In the genomic region with DNA sequence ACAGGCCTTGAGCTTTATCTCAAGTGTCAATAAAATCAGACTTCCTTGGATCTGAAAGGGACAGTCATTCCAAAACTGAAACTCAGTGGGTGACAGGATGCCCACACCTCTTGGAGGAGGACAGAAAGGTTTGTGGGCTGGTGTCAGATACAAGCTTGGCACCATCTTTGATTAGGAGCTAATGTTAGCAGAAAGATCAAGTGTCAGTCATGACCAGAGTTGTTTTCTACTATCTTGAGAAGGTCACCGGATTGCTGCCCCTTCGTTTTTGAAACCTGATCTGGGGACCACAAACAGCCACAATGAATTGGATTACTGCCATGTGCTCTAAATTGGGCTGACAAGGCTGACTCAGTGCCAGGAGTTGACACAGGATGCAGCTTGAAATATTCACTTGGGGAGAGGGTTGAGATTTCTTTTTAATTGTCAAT, we compare ENCODE assay signal across 8 cellular contexts.
DNase-seq lines count a peak whose midpoint lies in the region; ATAC-seq, FAIRE-seq and TF ChIP-seq lines count a peak whose summit lies in the region.

No MANE protein-coding gene starts in this region.

- peak; percentile 62 for ATAC-seq in GM21367 (IDR thresholded peaks at IDR 0.05; ENCODE audit: unreplicated experiment)
- ATAC-seq in activated naive CD8-positive, alpha-beta T cell treated with anti-CD3 and anti-CD28 coated beads, Interleukin-2, amount 50 U/mL, for 24 hours, result peak; percentile 90
- no peak for ATAC-seq in lung (ENCODE audit: insufficient read depth, low FRiP score)
- no peak for ATAC-seq in HG03045 (IDR thresholded peaks at IDR 0.05; ENCODE audit: unreplicated experiment)

- no peaks in the 10 kb centered on the region for H3K9me3 ChIP-seq in A673 (ENCODE audit: low read depth, low read length, poor library complexity, severe bottlenecking)
- H3K9me3 ChIP-seq in lung (ENCODE audit: control insufficient read depth in 2 of 2, insufficient read depth in 1 of 2, low read length in 1 of 2), result no peaks in the 10 kb centered on the region
- H3K9me3 ChIP-seq in kidney (ENCODE audit: control insufficient read depth in 1 of 2, low read length in 2 of 2), result no peaks in the 10 kb centered on the region

- H3K36me3 Mint-ChIP-seq in activated naive CD8-positive, alpha-beta T cell treated with anti-CD3 and anti-CD28 coated beads, Interleukin-2, amount 50 U/mL, for 24 hours (ENCODE audit: low read depth), result no peaks in the 10 kb centered on the region

- H3K9me3 Mint-ChIP-seq in activated naive CD8-positive, alpha-beta T cell treated with anti-CD3 and anti-CD28 coated beads, Interleukin-2, amount 50 U/mL, for 24 hours, result no peaks in the 10 kb centered on the region

- peak overlapping the region; percentile 65 for H3K27ac ChIP-seq in A673 (ENCODE audit: low read depth, low read length, poor library complexity, severe bottlenecking)
- peak overlapping the region; percentile 61 to 84 for H3K27ac ChIP-seq in lung (ENCODE audit: low read depth in 1 of 2, low read length in 1 of 2)
- peak overlapping the region in 1 of 2 donors; percentile 74 for H3K27ac ChIP-seq in kidney (ENCODE audit: low read depth in 2 of 2, low read length in 2 of 2)

- H3K27me3 Mint-ChIP-seq in activated naive CD8-positive, alpha-beta T cell treated with anti-CD3 and anti-CD28 coated beads, Interleukin-2, amount 50 U/mL, for 24 hours, result peaks cover 8% of the 10 kb centered on the region

- H3K4me1 ChIP-seq in A673 (ENCODE audit: insufficient read depth, low read length, poor library complexity, severe bottlenecking), result peaks cover 20% of the 10 kb centered on the region
- peaks cover 0 to 11% of the 10 kb centered on the region in 2 donors for H3K4me1 ChIP-seq in lung (ENCODE audit: control insufficient read depth in 2 of 2, insufficient read depth in 2 of 2, low read length in 2 of 2)
- no peaks in the 10 kb centered on the region for H3K4me1 ChIP-seq in kidney (ENCODE audit: control insufficient read depth in 1 of 2, insufficient read depth in 1 of 2, low read depth in 1 of 2, low read length in 2 of 2)

- intact Hi-C loops in A673 (cut with micrococcal nuclease; ENCODE audit: unreplicated experiment) (loop anchor here (2.0 to 10.0 kb wide), 2 partner anchors 453 to 777 kb away; no protein-coding TSS in a partner anchor), kidney (cut with DNase I) (no loop called here)

- H3K4me3 ChIP-seq in A673 (ENCODE audit: low read depth, low read length, poor library complexity, severe bottlenecking) (no peak overlapping the region), lung (no peak overlapping the region), kidney (ENCODE audit: low read length in 2 of 2) (no peak overlapping the region)

- peak overlapping the region; percentile 40 for H3K27ac Mint-ChIP-seq in activated naive CD8-positive, alpha-beta T cell treated with anti-CD3 and anti-CD28 coated beads, Interleukin-2, amount 50 U/mL, for 24 hours

- TF ChIP-seq CTCF in A673 (conservative IDR thresholded peaks at IDR 0.05; ENCODE audit: low read depth, low read length) (no peak), lung (IDR thresholded peaks at IDR 0.05; ENCODE audit: control extremely low read depth, extremely low read depth) (no peak), kidney (IDR thresholded peaks at IDR 0.05; ENCODE audit: borderline replicate concordance, extremely low read depth, insufficient read depth) (no peak)

- POLR2A ChIA-PET in A673 (lab: Charles Lee; ENCODE audit: low non-redundant PET), result interaction anchor here (0.6 kb wide), 1 partner anchor 955 kb away, joined by 4 read pairs; no protein-coding TSS in a partner anchor

- no peaks in the 10 kb centered on the region for H3K36me3 ChIP-seq in A673 (ENCODE audit: insufficient read depth, low read length, poor library complexity, severe bottlenecking)
- H3K36me3 ChIP-seq in lung (ENCODE audit: control insufficient read depth in 2 of 2, insufficient read depth in 2 of 2, low read length in 2 of 2), result no peaks in the 10 kb centered on the region
- no peaks in the 10 kb centered on the region for H3K36me3 ChIP-seq in kidney (ENCODE audit: control insufficient read depth in 1 of 2, insufficient read depth in 2 of 2, low read length in 2 of 2)

- H3K27me3 ChIP-seq in A673 (replicated peaks; ENCODE audit: insufficient read depth, low read depth, low read length, poor library complexity) (no peaks in the 10 kb centered on the region), lung (ENCODE audit: control insufficient read depth, insufficient read depth) (no peaks in the 10 kb centered on the region)

- WGBS in lung, 2 donors, result 12 to 13% methylated on average over 2 of the region's 2 CpGs

- no peak overlapping the region for H3K9ac ChIP-seq in kidney (ENCODE audit: low read length in 2 of 2)

- no TSS peak for BruUV-seq in A673 (replicated peaks; lab: Mats Ljungman, UMichigan)

- CTCF ChIA-PET in A673 (lab: Charles Lee), result interaction anchor here (0.6 to 1.1 kb wide), 3 partner anchors 38 to 301 kb away, joined by 3 to 5 read pairs (median 3); no protein-coding TSS in a partner anchor

- DNase-seq in A673 (ENCODE audit: low spot score), result peak; percentile 59
- peak; percentile 55 for DNase-seq in NCI-H128 (lab: John Stamatoyannopoulos, UW; ENCODE audit: unreplicated experiment)
- DNase-seq in activated naive CD8-positive, alpha-beta T cell treated with anti-CD3 and anti-CD28 coated beads, Interleukin-2, amount 50 U/mL, for 24 hours, result peak; percentile 14
- no peak for DNase-seq in lung (ENCODE audit: low spot score)
- no peak for DNase-seq in kidney
- DNase-seq in anterior cingulate cortex (lab: John Stamatoyannopoulos, UW), result no peak

- no peak for FAIRE-seq in kidney (lab: Jason Lieb, UNC)

- H3K4me3 Mint-ChIP-seq in activated naive CD8-positive, alpha-beta T cell treated with anti-CD3 and anti-CD28 coated beads, Interleukin-2, amount 50 U/mL, for 24 hours, result no peak overlapping the region

- H3K4me1 Mint-ChIP-seq in activated naive CD8-positive, alpha-beta T cell treated with anti-CD3 and anti-CD28 coated beads, Interleukin-2, amount 50 U/mL, for 24 hours, result no peaks in the 10 kb centered on the region

Comparison
In these comparisons a context has a peak if more than half of its experiments do, and no peak if none do; other contexts are left out.
1. DNase-seq: peak in A673 (single experiment), NCI-H128 (single experiment) and activated naive CD8-positive, alpha-beta T cell treated with anti-CD3 and anti-CD28 coated beads, Interleukin-2, amount 50 U/mL, for 24 hours (single experiment); none in lung (single experiment), kidney (single experiment) and anterior cingulate cortex (0 of 58).
2. ATAC-seq: peak in GM21367 (single experiment) and activated naive CD8-positive, alpha-beta T cell treated with anti-CD3 and anti-CD28 coated beads, Interleukin-2, amount 50 U/mL, for 24 hours (single experiment); none in lung (single experiment) and HG03045 (single experiment).